22 cellular contexts compared by ENCODE assay signal in the genomic region with DNA sequence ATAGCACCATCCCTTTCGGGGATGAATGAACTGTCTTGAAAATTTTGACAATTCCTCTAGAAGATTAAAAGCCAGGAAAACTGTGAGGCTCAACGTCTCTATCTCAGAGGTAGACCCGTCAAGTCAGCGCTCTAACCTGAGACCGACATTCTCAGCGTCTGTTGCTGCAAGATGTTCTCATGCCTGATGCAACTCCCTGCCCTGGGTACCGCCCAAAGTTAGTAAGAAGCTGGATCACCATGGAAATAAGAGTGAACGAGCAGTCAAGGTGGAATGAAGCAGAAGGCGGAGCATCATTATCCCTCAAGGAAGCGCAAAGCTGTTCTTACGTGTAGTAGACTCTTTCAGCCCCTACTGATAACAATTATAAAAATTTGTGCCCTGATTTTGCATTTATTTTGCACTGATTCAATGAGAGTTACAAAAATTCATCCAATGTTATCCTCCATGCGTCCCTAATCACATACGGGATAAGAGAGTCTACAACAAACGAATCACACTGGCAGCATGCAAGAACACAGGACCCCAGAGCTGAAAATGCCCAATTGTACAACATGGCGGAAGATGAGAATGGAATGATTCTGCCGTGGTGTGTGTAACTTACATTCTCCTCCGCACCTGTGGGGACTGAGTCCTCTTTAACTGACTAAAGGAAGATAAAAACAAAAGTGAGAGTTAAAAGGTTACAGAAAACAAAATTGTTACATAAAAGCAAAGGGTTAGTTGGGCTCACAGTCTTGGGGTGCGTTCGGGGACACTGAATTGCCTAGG.
DNase-seq lines count a peak whose midpoint lies in the region; ATAC-seq and TF ChIP-seq lines count a peak whose summit lies in the region.
"Had no signal": no experiment of that assay in that cellular context is flagged by ENCODE, and none has a peak within 500 bp of the region (broad histone marks: within the 10 kb centered on the region; RNA-seq: fewer than 3 reads in every experiment).

No MANE protein-coding gene starts in this region.

- no peak overlapping the region for H3K14ac ChIP-seq in neuronal stem cell (ENCODE audit: low read length)

- H4K91ac ChIP-seq in neuronal stem cell (ENCODE audit: low read depth, low read length, poor library complexity): no peak overlapping the region

- WGBS in neuronal stem cell (ENCODE audit: extremely low coverage in 2 of 2, insufficient read length in 2 of 2, insufficient replicate concordance in 1 of 2), 2 donors: no CpG with 5 or more reads among the region's 19 CpGs

- H2BK15ac ChIP-seq in neuronal stem cell (ENCODE audit: low read length): no peak overlapping the region

- H3K4me3 Mint-ChIP-seq in stimulated activated memory B cell treated with anti-CD40 and anti-IgM and Interleukin-4, amounts not matched to agents 10 μg/mL and 1 μg/mL and 100 μg/mL, for 72 hours: no peak overlapping the region
- H3K4me3 Mint-ChIP-seq: B cell; CD8-positive, alpha-beta T cell had no signal

- H3K4me1 ChIP-seq in neuronal stem cell (ENCODE audit: control insufficient read depth in 2 of 2, insufficient read depth in 1 of 2, low read depth in 1 of 2, low read length in 2 of 2): no peaks in the 10 kb centered on the region
- H3K4me1 ChIP-seq: Caco-2 had no signal

- peaks cover 19% of the 10 kb centered on the region for H3K36me3 Mint-ChIP-seq in stimulated activated memory B cell treated with anti-CD40 and anti-IgM and Interleukin-4, amounts not matched to agents 10 μg/mL and 1 μg/mL and 100 μg/mL, for 72 hours
- H3K36me3 Mint-ChIP-seq: CD8-positive, alpha-beta T cell had no signal

- H2BK120ac ChIP-seq in neuronal stem cell (ENCODE audit: low read depth, low read length): no peak overlapping the region

- H3K4me3 ChIP-seq in dorsolateral prefrontal cortex (no peak overlapping the region), neuronal stem cell (ENCODE audit: low read length in 2 of 2) (no peak overlapping the region)

- peak overlapping the region; percentile 35 for H3K18ac ChIP-seq in neuronal stem cell (ENCODE audit: low read length)

- H3K27ac Mint-ChIP-seq in stimulated activated memory B cell treated with anti-CD40 and anti-IgM and Interleukin-4, amounts not matched to agents 10 μg/mL and 1 μg/mL and 100 μg/mL, for 72 hours: no peak overlapping the region
- H3K27ac Mint-ChIP-seq: B cell; CD8-positive, alpha-beta T cell had no signal

- no peaks in the 10 kb centered on the region for H3K9me3 ChIP-seq in neuronal stem cell (replicated peaks in 1 of 2; ENCODE audit: control insufficient read depth in 2 of 2, insufficient read depth in 1 of 2, low read depth in 1 of 2, low read length in 2 of 2)
- H3K9me3 ChIP-seq: Caco-2 had no signal

- H2BK5ac ChIP-seq in neuronal stem cell (ENCODE audit: low read length): no peak overlapping the region

- no peak overlapping the region for H3K9ac ChIP-seq in neuronal stem cell (ENCODE audit: low read depth, low read length, poor library complexity)

- no peak overlapping the region for H3K23ac ChIP-seq in neuronal stem cell (ENCODE audit: low read depth, low read length, poor library complexity)

- peak overlapping the region in 42 of 59 donors; percentile 0 to 80 (median 60) for H3K27ac ChIP-seq in dorsolateral prefrontal cortex
- H3K27ac ChIP-seq in neuronal stem cell (replicated peaks; ENCODE audit: low read length): no peak overlapping the region
- H3K27ac ChIP-seq in temporal lobe (ENCODE audit: low read depth, low read length): peak overlapping the region; percentile 50
- H3K27ac ChIP-seq: C4-2B, RWPE1 had no signal

- H3K27me3 Mint-ChIP-seq in stimulated activated memory B cell treated with anti-CD40 and anti-IgM and Interleukin-4, amounts not matched to agents 10 μg/mL and 1 μg/mL and 100 μg/mL, for 72 hours: no peaks in the 10 kb centered on the region

- H3K27me3 ChIP-seq in dorsolateral prefrontal cortex: no peaks in the 10 kb centered on the region
- H3K27me3 ChIP-seq in neuronal stem cell (ENCODE audit: control insufficient read depth in 3 of 3, insufficient read depth in 3 of 3, low read depth in 1 of 3, low read length in 3 of 3): no peaks in the 10 kb centered on the region

- H4K8ac ChIP-seq in neuronal stem cell (ENCODE audit: low read depth, low read length): no peak overlapping the region

- H2AK5ac ChIP-seq in neuronal stem cell (ENCODE audit: low read depth, low read length): no peak overlapping the region

- peak; percentile 1 for DNase-seq in NCI-H2227 treated with DMSO at 0.1 percent for 48 hours (lab: John Stamatoyannopoulos, UW)
- no peak for DNase-seq in NCI-H2227 (lab: John Stamatoyannopoulos, UW; ENCODE audit: unreplicated experiment)
- no peak for DNase-seq in dorsolateral prefrontal cortex
- no peak for DNase-seq in neuronal stem cell (ENCODE audit: low spot score)
- no peak for DNase-seq in NCI-H2107 (lab: John Stamatoyannopoulos, UW)
- DNase-seq in DMS79 (lab: John Stamatoyannopoulos, UW): no peak
- DNase-seq: Caco-2; CD8-positive, alpha-beta T cell; H7; Karpas-422; NCI-H1092; NCI-H1417 treated with DMSO at 0.1 percent for 48 hours; NCI-H1694 treated with DMSO at 0.1 percent for 48 hours; NCI-H2081; NCI-H69; SHP77 had no signal

- intact Hi-C loops in dorsolateral prefrontal cortex (cut with DNase I): no loop called here

- no peak overlapping the region for H3K4ac ChIP-seq in neuronal stem cell (ENCODE audit: low read length)

- H3K9me3 Mint-ChIP-seq in stimulated activated memory B cell treated with anti-CD40 and anti-IgM and Interleukin-4, amounts not matched to agents 10 μg/mL and 1 μg/mL and 100 μg/mL, for 72 hours: peaks cover 8% of the 10 kb centered on the region

- no peaks in the 10 kb centered on the region for H3K4me1 Mint-ChIP-seq in stimulated activated memory B cell treated with anti-CD40 and anti-IgM and Interleukin-4, amounts not matched to agents 10 μg/mL and 1 μg/mL and 100 μg/mL, for 72 hours
- H3K4me1 Mint-ChIP-seq: B cell had no signal

- H3K36me3 ChIP-seq in neuronal stem cell (replicated peaks in 1 of 2; ENCODE audit: control insufficient read depth in 2 of 2, insufficient read depth in 2 of 2, low read length in 2 of 2): no peaks in the 10 kb centered on the region

- no peak for TF ChIP-seq CTCF in dorsolateral prefrontal cortex (IDR thresholded peaks at IDR 0.05 in 54 of 56, conservative IDR thresholded peaks at IDR 0.05 in 2 of 56; ENCODE audit: low read depth in 1 of 56, partially characterized antibody in 56 of 56)

- no peak overlapping the region for H2BK12ac ChIP-seq in neuronal stem cell (ENCODE audit: low read length)

- no peak for ATAC-seq in stimulated activated memory B cell treated with anti-CD40 and anti-IgM and Interleukin-4, amounts not matched to agents 10 μg/mL and 1 μg/mL and 100 μg/mL, for 72 hours
- ATAC-seq: CD8-positive, alpha-beta T cell; Panc1 had no signal

- no peaks in the 10 kb centered on the region for H3K79me1 ChIP-seq in neuronal stem cell (ENCODE audit: low read depth, low read length)

- no peak overlapping the region for H2AFZ ChIP-seq in neuronal stem cell (ENCODE audit: low read length)

- no peak overlapping the region for H3K4me2 ChIP-seq in neuronal stem cell (ENCODE audit: insufficient read depth, low read length, poor library complexity, severe bottlenecking)
